Comparison of ENCODE assay signal across 1 cellular context in genomic region chr2:74892609-74893008, GRCh38.
TF ChIP-seq lines count a peak whose summit lies in the region.

No MANE protein-coding gene starts in this region.

TF ChIP-seq in IMR-90, 13 proteins besides CTCF, POLR2A, EP300 and RAD21 (continued from another document):
- TF ChIP-seq USF2 (IDR thresholded peaks at IDR 0.05; ENCODE audit: low read depth, low read length) = no peak
- no peak for TF ChIP-seq SMC3 (IDR thresholded peaks at IDR 0.05; ENCODE audit: low read depth, low read length)
- TF ChIP-seq CHD1 (IDR thresholded peaks at IDR 0.05; ENCODE audit: low read depth, low read length) = no peak
- no peak for TF ChIP-seq MAZ (IDR thresholded peaks at IDR 0.05; ENCODE audit: borderline replicate concordance, low read depth, low read length)
- TF ChIP-seq RFX5 (IDR thresholded peaks at IDR 0.05; ENCODE audit: low read depth, low read length) = no peak
- no peak for TF ChIP-seq FOS (IDR thresholded peaks at IDR 0.05; ENCODE audit: low read depth, low read length)
- no peak for TF ChIP-seq RCOR1 (IDR thresholded peaks at IDR 0.05; ENCODE audit: insufficient replicate concordance, low read length)
TF ChIP-seq in IMR-90: peak in this region for 0.
